In the genomic region with DNA sequence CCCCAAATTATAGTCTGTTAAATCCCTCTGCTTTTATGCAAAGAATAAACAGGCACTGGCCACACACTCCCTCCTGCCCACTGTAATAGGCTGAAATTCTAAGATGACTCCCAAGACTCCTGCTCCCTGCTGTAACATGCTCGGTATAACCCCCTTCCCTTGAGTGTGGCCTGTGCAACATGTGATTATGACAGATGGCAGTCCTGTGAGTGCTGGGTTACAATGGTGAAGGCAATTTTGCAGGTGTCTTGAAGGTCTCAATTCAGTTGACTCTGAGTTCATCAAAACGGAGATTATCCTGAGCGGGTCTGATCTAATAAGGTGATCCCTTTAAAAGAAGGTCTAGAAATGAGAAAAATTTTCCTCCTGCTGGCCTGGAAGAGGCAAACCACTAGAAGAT, we compare ENCODE assay signal across 25 cellular contexts. TPM values are rescaled to one million over a fixed set of nuclear protein-coding genes. Genes with fewer than 3 reads are reported as not detected.
DNase-seq lines count a peak whose midpoint lies in the region; ATAC-seq, FAIRE-seq and TF ChIP-seq lines count a peak whose summit lies in the region.
"Had no signal": no experiment of that assay in that cellular context is flagged by ENCODE, and none has a peak within 500 bp of the region (broad histone marks: within the 10 kb centered on the region; RNA-seq: fewer than 3 reads in every experiment).

No MANE protein-coding gene starts in this region.

- no peak overlapping the region for H3K4me3 Mint-ChIP-seq in CD8-positive, alpha-beta T cell
- H3K4me3 Mint-ChIP-seq: activated B cell treated with CpG ODN at 0.5 μM for 24 hours; activated CD8-positive, alpha-beta memory T cell treated with anti-CD3 and anti-CD28 coated beads, Interleukin-2, amount 10 ng/mL, durations not matched to agents 7 days and 5 days; activated T-cell treated with anti-CD3 and anti-CD28 coated beads, Interleukin-2, amount 50 U/mL, for 72 hours; naive B cell had no signal

- H3K27ac Mint-ChIP-seq in CD8-positive, alpha-beta T cell, result no peak overlapping the region
- H3K27ac Mint-ChIP-seq: activated B cell treated with CpG ODN at 0.5 μM for 24 hours; activated CD8-positive, alpha-beta memory T cell treated with anti-CD3 and anti-CD28 coated beads, Interleukin-2, amount 10 ng/mL, durations not matched to agents 7 days and 5 days; activated T-cell treated with anti-CD3 and anti-CD28 coated beads, Interleukin-2, amount 50 U/mL, for 72 hours had no signal

- H3K9ac ChIP-seq in K562 (ENCODE audit: insufficient read depth in 1 of 2, low read depth in 2 of 2, low read length in 2 of 2), result no peak overlapping the region
- H3K9ac ChIP-seq: BLaER1 had no signal

- CTCF ChIA-PET in HEK293 (lab: Yijun Ruan, JAX) (interaction anchor here (0.6 kb wide), 1 partner anchor 690 kb away, joined by 3 read pairs; no protein-coding TSS in a partner anchor), K562 (lab: Yijun Ruan, JAX; ENCODE audit: low intra/inter-chr PET ratio) (no interaction called here)
- CTCF ChIA-PET in CD8-positive, alpha-beta T cell (lab: Charles Lee), result interaction anchor here (0.9 kb wide), 1 partner anchor 12 kb away, joined by 3 read pairs; no protein-coding TSS in a partner anchor

- no peaks in the 10 kb centered on the region for H3K36me3 Mint-ChIP-seq in CD8-positive, alpha-beta T cell
- H3K36me3 Mint-ChIP-seq: activated CD8-positive, alpha-beta memory T cell treated with anti-CD3 and anti-CD28 coated beads, Interleukin-2, amount 10 ng/mL, durations not matched to agents 7 days and 5 days had no signal

- H3K27me3 ChIP-seq in K562 (ENCODE audit: control insufficient read depth in 2 of 2, insufficient read depth in 2 of 2, low read length in 2 of 2), result no peaks in the 10 kb centered on the region
- H3K27me3 ChIP-seq in osteoblast (ENCODE audit: insufficient read depth, low read length), result no peaks in the 10 kb centered on the region
- H3K27me3 ChIP-seq in CD8-positive, alpha-beta T cell (ENCODE audit: insufficient read depth, low read length), result no peaks in the 10 kb centered on the region
- H3K27me3 ChIP-seq: adrenal gland, BLaER1, brain microvascular endothelial cell, tibial nerve had no signal

- TF ChIP-seq EP300 in K562 (IDR thresholded peaks at IDR 0.05; ENCODE audit: low read length), result no peak

- no peak for FAIRE-seq in K562 (lab: Jason Lieb, UNC)

- intact Hi-C loops in K562 (cut with micrococcal nuclease), result no loop called here
- intact Hi-C loops in CD8-positive, alpha-beta T cell (cut with DNase I, micrococcal nuclease), result no loop called here

- H3K27ac ChIP-seq in HEK293 (ENCODE audit: extremely low read depth, low read depth, low read length) (no peak overlapping the region), K562 (ENCODE audit: extremely low read depth, low read depth, low read length) (no peak overlapping the region), osteoblast (ENCODE audit: low read depth, low read length) (peak overlapping the region; percentile 94)
- no peak overlapping the region for H3K27ac ChIP-seq in CD8-positive, alpha-beta T cell (ENCODE audit: low read depth, low read length)
- H3K27ac ChIP-seq: adrenal gland, BLaER1, left ventricle myocardium inferior, PC-9, skin epidermis had no signal

- TF ChIP-seq RAD21 in K562 (CRISPR knock-in tag; conservative IDR thresholded peaks at IDR 0.05 in 1 of 2, IDR thresholded peaks at IDR 0.05 in 1 of 2), result no peak

- no peaks in the 10 kb centered on the region for H4K20me1 ChIP-seq in K562 (replicated peaks; ENCODE audit: control insufficient read depth, insufficient read depth, low read length)
- H4K20me1 ChIP-seq in osteoblast (ENCODE audit: insufficient read depth, low read length), result peaks cover 10% of the 10 kb centered on the region

- H3K9me3 ChIP-seq in HEK293 (ENCODE audit: control insufficient read depth, insufficient read depth, low read depth, low read length), result no peaks in the 10 kb centered on the region
- H3K9me3 ChIP-seq in K562 (replicated peaks; ENCODE audit: control insufficient read depth, insufficient read depth, low read depth, low read length), result no peaks in the 10 kb centered on the region
- H3K9me3 ChIP-seq in osteoblast (ENCODE audit: low read depth, low read length), result no peaks in the 10 kb centered on the region
- no peaks in the 10 kb centered on the region for H3K9me3 ChIP-seq in CD8-positive, alpha-beta T cell (ENCODE audit: low read length)
- H3K9me3 ChIP-seq: adrenal gland, BLaER1, left ventricle myocardium inferior, tibial nerve had no signal

- peaks cover 4% of the 10 kb centered on the region for H3K4me1 Mint-ChIP-seq in CD8-positive, alpha-beta T cell (ENCODE audit: low read depth)
- H3K4me1 Mint-ChIP-seq: activated B cell treated with CpG ODN at 0.5 μM for 24 hours had no signal

- no peak overlapping the region for H3K4me2 ChIP-seq in K562 (ENCODE audit: insufficient read depth, low read length)
- H3K4me2 ChIP-seq in osteoblast (ENCODE audit: insufficient read depth, low read length), result no peak overlapping the region
- H3K4me2 ChIP-seq: BLaER1, PC-9 had no signal

- no peak overlapping the region for H3K4me3 ChIP-seq in HEK293 (ENCODE audit: low read depth, low read length)
- H3K4me3 ChIP-seq in K562, result no peak overlapping the region
- H3K4me3 ChIP-seq in osteoblast (ENCODE audit: insufficient read depth, low read length), result no peak overlapping the region
- H3K4me3 ChIP-seq in CD8-positive, alpha-beta T cell (ENCODE audit: low read depth, low read length), result no peak overlapping the region
- H3K4me3 ChIP-seq: adrenal gland, BLaER1, left ventricle myocardium inferior, PC-9, skin epidermis, tibial nerve had no signal

- H3K27me3 Mint-ChIP-seq in CD8-positive, alpha-beta T cell (ENCODE audit: low read depth), result no peaks in the 10 kb centered on the region
- H3K27me3 Mint-ChIP-seq: activated B cell treated with CpG ODN at 0.5 μM for 24 hours; activated CD8-positive, alpha-beta memory T cell treated with anti-CD3 and anti-CD28 coated beads, Interleukin-2, amount 10 ng/mL, durations not matched to agents 7 days and 5 days; naive B cell had no signal

- POLR2A ChIA-PET in HEK293 (lab: Yijun Ruan, JAX), result no interaction called here
- POLR2A ChIA-PET in K562 (lab: Yijun Ruan, JAX), result interaction anchor here (0.9 kb wide), 1 partner anchor 47 kb away, joined by 3 read pairs; no protein-coding TSS in a partner anchor
- POLR2A ChIA-PET in CD8-positive, alpha-beta T cell (lab: Charles Lee), result no interaction called here

- BruUV-seq in K562 (replicated peaks; lab: Mats Ljungman, UMichigan), result no TSS peak

- H3K79me2 ChIP-seq in K562 (ENCODE audit: control insufficient read depth, insufficient read depth, low read length), result peaks cover 80% of the 10 kb centered on the region
- peaks cover 93% of the 10 kb centered on the region for H3K79me2 ChIP-seq in osteoblast (ENCODE audit: insufficient read depth, low read length)

- no peaks in the 10 kb centered on the region for H3K4me1 ChIP-seq in HEK293 (ENCODE audit: control insufficient read depth, insufficient read depth, low read length)
- H3K4me1 ChIP-seq in K562 (replicated peaks in 1 of 2; ENCODE audit: control insufficient read depth in 2 of 2, insufficient read depth in 2 of 2, low read length in 2 of 2), result peaks cover 8 to 64% of the 10 kb centered on the region in 2 experiments
- H3K4me1 ChIP-seq in osteoblast (ENCODE audit: insufficient read depth, low read length), result peaks cover 33% of the 10 kb centered on the region
- no peaks in the 10 kb centered on the region for H3K4me1 ChIP-seq in CD8-positive, alpha-beta T cell (ENCODE audit: insufficient read depth, low read length)
- H3K4me1 ChIP-seq: BLaER1 had no signal

- in situ Hi-C loops in K562 (cut with MboI), result no loop called here

- no peaks in the 10 kb centered on the region for H3K36me3 ChIP-seq in HEK293 (ENCODE audit: control insufficient read depth in 2 of 2, insufficient read depth in 1 of 2, low read length in 2 of 2)
- peaks cover 9% of the 10 kb centered on the region; the same call in 2 of the 3 replicates for H3K36me3 ChIP-seq in K562 (ENCODE audit: control insufficient read depth, insufficient read depth, low read length)
- peaks cover 15% of the 10 kb centered on the region for H3K36me3 ChIP-seq in osteoblast (ENCODE audit: insufficient read depth, low read length)
- no peaks in the 10 kb centered on the region for H3K36me3 ChIP-seq in CD8-positive, alpha-beta T cell (ENCODE audit: insufficient read depth, low read length)
- H3K36me3 ChIP-seq: adrenal gland, BLaER1, left ventricle myocardium inferior, tibial nerve had no signal

- H2AFZ ChIP-seq in K562 (ENCODE audit: low read depth, low read length) (no peak overlapping the region), osteoblast (ENCODE audit: low read length) (no peak overlapping the region)
- H2AFZ ChIP-seq: PC-9 had no signal

- DNase-seq in NCI-H2227 treated with DMSO at 0.1 percent for 48 hours (lab: John Stamatoyannopoulos, UW) (peak; percentile 95), K562 (ENCODE audit: extremely low read depth in 1 of 4, low spot score in 3 of 4) (no peak), osteoblast (ENCODE audit: insufficient read length, low spot score, missing footprints) (no peak), SW480 (ENCODE audit: low spot score) (no peak)
- no peak for DNase-seq in CD8-positive, alpha-beta T cell
- DNase-seq: activated B cell treated with CpG ODN at 0.5 μM for 24 hours; activated CD8-positive, alpha-beta memory T cell treated with anti-CD3 and anti-CD28 coated beads, Interleukin-2, amount 10 ng/mL, durations not matched to agents 7 days and 5 days; activated naive CD4-positive, alpha-beta T cell; activated T-cell treated with anti-CD3 and anti-CD28 coated beads, Interleukin-2, amount 50 U/mL, for 72 hours; adrenal gland; brain microvascular endothelial cell; hypothalamus; left ventricle myocardium inferior; naive B cell; NCI-H1930; NCI-H446; NK-92 treated with Interleukin-12 subunit alpha and Interleukin-12 subunit beta, amount 100 ng/mL, for 24 hours; PC-9; SHP77 treated with DMSO at 0.1 percent for 48 hours; T1000 had no signal

- 0 out of 3 replicates have a peak, but pooled peaks have one; percentile 9 for ATAC-seq in K562
- no peak for ATAC-seq in CD8-positive, alpha-beta T cell
- ATAC-seq in HG02938 (IDR thresholded peaks at IDR 0.05; ENCODE audit: unreplicated experiment), result no peak
- ATAC-seq: activated CD8-positive, alpha-beta memory T cell treated with anti-CD3 and anti-CD28 coated beads, Interleukin-2, amount 10 ng/mL, durations not matched to agents 7 days and 5 days; activated T-cell treated with anti-CD3 and anti-CD28 coated beads, Interleukin-2, amount 50 U/mL, for 72 hours had no signal

- no peak for TF ChIP-seq POLR2A in K562 (conservative IDR thresholded peaks at IDR 0.05)

- 74% methylated on average over 3 of the region's 3 CpGs for WGBS in K562 (ENCODE audit: insufficient coverage, low coverage, missing lambda C conversion rate)

- TF ChIP-seq CTCF in HEK293 (tag by site-specific recombination; IDR thresholded peaks at IDR 0.05), result no peak
- TF ChIP-seq CTCF in K562 (IDR thresholded peaks at IDR 0.05 in 2 of 3, conservative IDR thresholded peaks at IDR 0.05 in 1 of 3; ENCODE audit: insufficient read depth in 2 of 3, low read depth in 1 of 3, low read length in 3 of 3), result no peak
- TF ChIP-seq CTCF in osteoblast (IDR thresholded peaks at IDR 0.05; ENCODE audit: extremely low read depth, low read depth, low read length), result no peak
- no peak for TF ChIP-seq CTCF in CD8-positive, alpha-beta T cell (IDR thresholded peaks at IDR 0.05)

- H3K9me1 ChIP-seq in K562 (ENCODE audit: control insufficient read depth, insufficient read depth, low read length), result no peaks in the 10 kb centered on the region

- H3K9me3 Mint-ChIP-seq in CD8-positive, alpha-beta T cell, result no peaks in the 10 kb centered on the region
- H3K9me3 Mint-ChIP-seq: activated B cell treated with CpG ODN at 0.5 μM for 24 hours; activated T-cell treated with anti-CD3 and anti-CD28 coated beads, Interleukin-2, amount 50 U/mL, for 72 hours; naive B cell had no signal

RNA-seq across cellular contexts. Expression of a gene that starts 55.9 kb away (rescaled TPM):
- total RNA-seq in K562 (2011; cell fraction: chromatin; rRNA removed; ENCODE audit: low replicate concordance), result 58.2 and 65.5 TPM in 2 replicates
- total RNA-seq in K562 (2011; cell fraction: nucleolus; rRNA removed), result 39.9 and 41.2 TPM in 2 replicates
- total RNA-seq in K562 (2011; cell fraction: nucleoplasm; rRNA removed), result 52.9 and 82.7 TPM in 2 replicates
- total RNA-seq in K562 (2014; rRNA removed), result 10.2 and 19.6 TPM in 2 replicates
- 13.8 and 15.2 TPM in 2 replicates for total RNA-seq in K562 (2014; rRNA removed; fragmentation: Illumina TruSeq; extraction: Trizol)
- total RNA-seq in K562 (2015; rRNA removed; fragmentation: Illumina TruSeq; extraction: Trizol), result 16.0 and 17.5 TPM in 2 replicates
- 44.7 and 45.6 TPM in 2 replicates for total RNA-seq in K562 (2021)
- polyA plus RNA-seq in K562 (2011; rRNA removed), result 17.1 and 37.9 TPM in 2 replicates
- polyA plus RNA-seq in K562 (2011; cell fraction: cytosol; rRNA removed), result 15.4 and 27.7 TPM in 2 replicates
- polyA plus RNA-seq in K562 (2011; cell fraction: nucleus; rRNA removed), result 24.4 and 31.2 TPM in 2 replicates
- polyA plus RNA-seq in K562 (2012), result 20.5 and 29.6 TPM in 2 replicates
- polyA plus RNA-seq in K562 (2014; fragmentation: Illumina TruSeq; extraction: Trizol), result 26.9 and 27.4 TPM in 2 replicates
- polyA plus RNA-seq in K562 (2014; fragmentation: Nextera tagmentation; extraction: Ambion mirVana), result 1 to 10 TPM; 7.1 to 8.8 TPM
- polyA plus RNA-seq in K562 (2014; rRNA removed), result 15.8 and 18.7 TPM in 2 replicates
- 30.2 and 46.2 TPM in 2 replicates for polyA minus RNA-seq in K562 (2011; rRNA and poly(A)+ RNA removed)
- polyA minus RNA-seq in K562 (2011; cell fraction: cytosol; rRNA and poly(A)+ RNA removed), result 19.4 and 34.7 TPM in 2 replicates
- 24.1 and 55.8 TPM in 2 replicates for polyA minus RNA-seq in K562 (2011; cell fraction: nucleus; rRNA and poly(A)+ RNA removed)
- total RNA-seq in osteoblast, result 26.5 and 28.6 TPM in 2 replicates
- total RNA-seq in CD8-positive, alpha-beta T cell, result 10 to 100 TPM; 11.9 to 12.6 TPM
